In the genomic region with DNA sequence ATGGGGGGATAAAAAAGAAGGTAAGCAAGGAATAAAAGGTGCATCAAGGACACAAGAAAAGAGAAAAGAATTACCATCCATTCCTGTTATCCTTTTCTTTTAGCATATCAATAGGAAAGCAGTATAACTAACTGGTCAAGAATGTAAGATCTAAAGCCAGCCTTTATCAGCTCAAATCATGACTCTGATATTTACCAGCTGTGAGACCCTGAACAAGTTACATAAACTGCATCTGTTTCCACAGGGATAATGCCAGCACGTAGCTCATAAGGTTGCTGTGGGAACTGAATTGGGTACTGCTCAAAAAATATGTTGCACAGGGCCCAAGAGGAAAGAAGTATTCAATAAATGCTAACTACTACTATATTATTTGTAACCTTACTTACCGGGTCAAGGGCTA, we compare ENCODE assay signal across 22 cellular contexts.
"Had no signal": no experiment of that assay in that cellular context is flagged by ENCODE, and none has a peak within 500 bp of the region (broad histone marks: within the 10 kb centered on the region; RNA-seq: fewer than 3 reads in every experiment).

No MANE protein-coding gene starts in this region.

- H3K36me3 ChIP-seq: adrenal gland, gastrocnemius medialis, vagina had no signal

- ATAC-seq: activated CD4-positive, alpha-beta T cell treated with anti-CD3 and anti-CD28 coated beads for 36 hours; activated T-helper 17 cell treated with anti-CD3 and anti-CD28 coated beads, Interleukin-2, amount 50 U/mL, for 72 hours; gastrocnemius medialis; natural killer cell; stimulated activated naive B cell treated with anti-CD40 and anti-IgM and Interleukin-4, amounts not matched to agents 10 μg/mL and 1 μg/mL and 100 μg/mL, for 72 hours had no signal

- DNase-seq: activated B cell treated with CpG ODN at 0.5 μM for 24 hours; activated CD4-positive, alpha-beta T cell treated with anti-CD3 and anti-CD28 coated beads for 36 hours; activated CD4-positive, alpha-beta T cell treated with anti-CD3 and anti-CD28 coated beads, Interleukin-2, amount 50 U/mL, for 4 hours; activated CD8-positive, alpha-beta memory T cell treated with anti-CD3 and anti-CD28 coated beads for 24 hours; activated CD8-positive, alpha-beta memory T cell treated with anti-CD3 and anti-CD28 coated beads, Interleukin-2, amount 50 U/mL, for 4 hours; activated naive CD4-positive, alpha-beta T cell; activated T-cell treated with anti-CD3 and anti-CD28 coated beads, Interleukin-2, amount 50 U/mL, for 24 hours; cortex of kidney; gastrocnemius medialis; head of caudate nucleus; natural killer cell; stimulated activated CD4-positive, alpha-beta T cell treated with anti-CD3 and anti-CD28 coated beads, Interleukin-2, amount 100 ng/mL, for 48 hours; stimulated activated CD8-positive, alpha-beta memory T cell treated with anti-CD3 and anti-CD28 coated beads, Interleukin-4, amount 100 ng/mL, for 48 hours; stimulated activated naive B cell treated with anti-CD40 and anti-IgM and Interleukin-4, amounts not matched to agents 10 μg/mL and 1 μg/mL and 100 μg/mL, for 72 hours; T-helper 9 cell; testis; trophoblast cell had no signal

- H3K9me3 ChIP-seq: adrenal gland, gastrocnemius medialis, testis, vagina had no signal

- H3K27me3 ChIP-seq: adrenal gland, gastrocnemius medialis, testis, vagina had no signal

- H3K27ac ChIP-seq: adrenal gland, epithelial cell of prostate, gastrocnemius medialis, testis, vagina had no signal

- H3K4me3 ChIP-seq: adrenal gland, gastrocnemius medialis, lung, testis, vagina had no signal

- H3K4me1 ChIP-seq: gastrocnemius medialis, testis, vagina had no signal
